In the genomic region with DNA sequence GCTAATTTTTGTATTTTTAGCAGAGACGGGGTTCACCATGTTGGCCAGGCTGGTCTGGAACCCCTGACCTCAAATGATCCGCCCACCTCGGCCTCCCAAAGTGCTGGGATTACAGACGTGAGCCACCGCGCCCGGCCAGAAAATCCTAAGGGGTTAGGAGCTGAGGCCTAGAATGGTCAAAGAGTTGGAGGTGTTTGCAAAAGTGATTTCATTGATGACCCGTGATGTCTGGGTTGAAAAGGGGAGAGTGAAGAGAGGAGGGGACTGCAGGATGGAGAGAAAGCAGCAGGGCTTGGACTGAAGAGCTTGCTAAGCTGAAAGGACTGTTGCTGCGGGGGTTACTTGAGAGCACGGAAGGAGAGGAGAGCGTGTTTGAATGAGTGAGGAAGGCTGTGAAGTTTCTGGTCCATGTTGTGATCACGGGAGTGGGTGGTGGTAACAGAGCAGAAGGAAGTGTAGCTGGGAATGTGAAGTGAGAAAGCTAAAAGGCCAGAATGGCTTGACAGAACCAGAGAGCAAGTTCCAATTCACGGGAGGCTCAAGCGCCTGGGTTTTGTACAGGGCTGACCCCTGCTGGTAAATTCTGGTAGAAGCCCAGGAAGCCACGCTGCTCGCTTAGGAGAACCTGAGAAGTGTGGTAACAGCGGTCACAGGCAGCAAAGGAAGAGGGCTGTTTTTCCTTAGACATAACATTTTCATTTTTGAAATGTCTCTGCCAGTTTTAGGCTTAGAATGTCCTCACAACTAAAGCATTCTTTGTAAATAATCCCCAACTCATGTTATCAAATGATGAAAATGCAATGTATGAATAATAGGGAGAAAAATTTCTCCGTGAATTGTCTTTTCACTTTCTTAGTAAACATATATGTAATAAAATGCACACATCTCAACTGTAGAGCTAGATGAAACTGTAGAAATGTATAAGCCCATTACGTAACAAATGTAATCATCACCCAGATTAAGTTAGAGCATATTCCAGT, we compare ENCODE assay signal across 7 cellular contexts. TPM values are rescaled to one million over a fixed set of nuclear protein-coding genes. Genes with fewer than 3 reads are reported as not detected.
DNase-seq lines count a peak whose midpoint lies in the region; ATAC-seq and TF ChIP-seq lines count a peak whose summit lies in the region.

No MANE protein-coding gene starts in this region.

- TF ChIP-seq CTCF in GM12873 (IDR thresholded peaks at IDR 0.05; ENCODE audit: insufficient read depth, low read depth, low read length, missing control alignments) (peak; percentile 91), liver (IDR thresholded peaks at IDR 0.05; ENCODE audit: low read depth, low read length, missing input control) (peak; percentile 83)

- H3K9ac ChIP-seq in liver (ENCODE audit: low read depth in 1 of 2, low read length in 2 of 2): no peak overlapping the region

- H3K4me3 ChIP-seq in liver (ENCODE audit: low read depth in 1 of 3, low read length in 3 of 3): no peak overlapping the region

- H3K9me3 ChIP-seq in liver (ENCODE audit: control insufficient read depth in 4 of 4, low read length in 3 of 4): no peaks in the 10 kb centered on the region

- peaks cover 10% of the 10 kb centered on the region for H3K4me1 Mint-ChIP-seq in activated CD4-positive, alpha-beta T cell treated with anti-CD3 and anti-CD28 coated beads, Interleukin-2, amount 10 ng/mL, durations not matched to agents 7 days and 5 days
- peaks cover 11% of the 10 kb centered on the region for H3K4me1 Mint-ChIP-seq in dendritic cell treated with granulocyte-macrophage colony-stimulating factor and Interleukin-4, amounts not matched to agents 40 ng/mL and 50 ng/mL, for 4 days (ENCODE audit: low read depth)

- WGBS in liver: 51% methylated on average over 19 of the region's 19 CpGs

- no peaks in the 10 kb centered on the region for H3K9me3 Mint-ChIP-seq in activated CD4-positive, alpha-beta T cell treated with anti-CD3 and anti-CD28 coated beads, Interleukin-2, amount 10 ng/mL, durations not matched to agents 7 days and 5 days
- no peaks in the 10 kb centered on the region for H3K9me3 Mint-ChIP-seq in dendritic cell treated with granulocyte-macrophage colony-stimulating factor and Interleukin-4, amounts not matched to agents 40 ng/mL and 50 ng/mL, for 4 days

- no peak overlapping the region for H3K27ac Mint-ChIP-seq in activated CD4-positive, alpha-beta T cell treated with anti-CD3 and anti-CD28 coated beads, Interleukin-2, amount 10 ng/mL, durations not matched to agents 7 days and 5 days
- H3K27ac Mint-ChIP-seq in dendritic cell treated with granulocyte-macrophage colony-stimulating factor and Interleukin-4, amounts not matched to agents 40 ng/mL and 50 ng/mL, for 4 days: peak overlapping the region; percentile 4

- peak; percentile 73 for ATAC-seq in HG02973 (IDR thresholded peaks at IDR 0.05; ENCODE audit: unreplicated experiment)

- POLR2A ChIA-PET in activated CD4-positive, alpha-beta T cell treated with anti-CD3 and anti-CD28 coated beads, Interleukin-2, amount 10 ng/mL, durations not matched to agents 7 days and 5 days (lab: Charles Lee): no interaction called here

- no peak overlapping the region for H3K27ac ChIP-seq in liver (ENCODE audit: low read depth in 1 of 2, low read length in 2 of 2)

- intact Hi-C loops in dendritic cell treated with granulocyte-macrophage colony-stimulating factor and Interleukin-4, amounts not matched to agents 40 ng/mL and 50 ng/mL, for 4 days (cut with micrococcal nuclease): loop anchor here (1.0 to 10.0 kb wide), 3 partner anchors 122 to 368 kb away; no protein-coding TSS in a partner anchor

- peak; percentile 40 for DNase-seq in NCI-H510A (lab: John Stamatoyannopoulos, UW)
- peak; percentile 73 for DNase-seq in activated CD4-positive, alpha-beta T cell treated with anti-CD3 and anti-CD28 coated beads, Interleukin-2, amount 10 ng/mL, durations not matched to agents 7 days and 5 days
- DNase-seq in stimulated activated CD4-positive, alpha-beta T cell treated with anti-CD3 and anti-CD28 coated beads, Interleukin-4, amount 100 ng/mL, for 4 hours: peak; percentile 57 to 60

- H3K4me3 Mint-ChIP-seq in activated CD4-positive, alpha-beta T cell treated with anti-CD3 and anti-CD28 coated beads, Interleukin-2, amount 10 ng/mL, durations not matched to agents 7 days and 5 days: no peak overlapping the region
- H3K4me3 Mint-ChIP-seq in dendritic cell treated with granulocyte-macrophage colony-stimulating factor and Interleukin-4, amounts not matched to agents 40 ng/mL and 50 ng/mL, for 4 days: no peak overlapping the region

- H3K36me3 ChIP-seq in liver (ENCODE audit: control insufficient read depth in 4 of 4, insufficient read depth in 3 of 4, low read depth in 1 of 4, low read length in 3 of 4): no peaks in the 10 kb centered on the region

- peak; percentile 90 to 94 for TF ChIP-seq RAD21 in liver (IDR thresholded peaks at IDR 0.05)

- H3K36me3 Mint-ChIP-seq in activated CD4-positive, alpha-beta T cell treated with anti-CD3 and anti-CD28 coated beads, Interleukin-2, amount 10 ng/mL, durations not matched to agents 7 days and 5 days (ENCODE audit: low read depth): no peaks in the 10 kb centered on the region
- no peaks in the 10 kb centered on the region for H3K36me3 Mint-ChIP-seq in dendritic cell treated with granulocyte-macrophage colony-stimulating factor and Interleukin-4, amounts not matched to agents 40 ng/mL and 50 ng/mL, for 4 days (ENCODE audit: low read depth)

- peaks cover 2% of the 10 kb centered on the region for H3K27me3 Mint-ChIP-seq in activated CD4-positive, alpha-beta T cell treated with anti-CD3 and anti-CD28 coated beads, Interleukin-2, amount 10 ng/mL, durations not matched to agents 7 days and 5 days
- peaks cover 7% of the 10 kb centered on the region for H3K27me3 Mint-ChIP-seq in dendritic cell treated with granulocyte-macrophage colony-stimulating factor and Interleukin-4, amounts not matched to agents 40 ng/mL and 50 ng/mL, for 4 days

- no peaks in the 10 kb centered on the region for H3K27me3 ChIP-seq in liver (ENCODE audit: control insufficient read depth in 4 of 4, insufficient read depth in 4 of 4, low read length in 3 of 4)

- peaks cover 0 to 3% (median 0%) of the 10 kb centered on the region in 4 donors for H3K4me1 ChIP-seq in liver (ENCODE audit: control insufficient read depth in 4 of 4, insufficient read depth in 4 of 4, low read length in 3 of 4)

- CTCF ChIA-PET in activated CD4-positive, alpha-beta T cell treated with anti-CD3 and anti-CD28 coated beads, Interleukin-2, amount 10 ng/mL, durations not matched to agents 7 days and 5 days (lab: Charles Lee): interaction anchor here (0.6 to 1.7 kb wide), 9 partner anchors 18 to 269 kb away, joined by 3 to 8 read pairs (median 4); no protein-coding TSS in a partner anchor

TF ChIP-seq in liver, 16 proteins besides CTCF, POLR2A, EP300 and RAD21:
- TF ChIP-seq SP1 (IDR thresholded peaks at IDR 0.05) (peak; percentile 29), FOXA1 (IDR thresholded peaks at IDR 0.05) (no peak), RXRA (IDR thresholded peaks at IDR 0.05) (peak in 1 of 2 donors; percentile 45), HNF4A (conservative IDR thresholded peaks at IDR 0.05) (peak; percentile 46 to 68)

RNA-seq across cellular contexts. Expression of a gene that starts 40.5 kb away (rescaled TPM):
- 100 to 1,000 TPM; 467 to 502 TPM for total RNA-seq in activated CD4-positive, alpha-beta T cell treated with anti-CD3 and anti-CD28 coated beads, Interleukin-2, amount 10 ng/mL, durations not matched to agents 7 days and 5 days
- total RNA-seq in liver: 10 to 100 TPM; 48.9 to 72.0 TPM
- 10 to 100 TPM; 21.6 to 42.9 TPM for polyA plus RNA-seq in liver

RNA-seq across cellular contexts. Expression of a gene that starts 57.3 kb away (rescaled TPM):
- 10 to 100 TPM; 56.0 to 63.5 TPM for total RNA-seq in activated CD4-positive, alpha-beta T cell treated with anti-CD3 and anti-CD28 coated beads, Interleukin-2, amount 10 ng/mL, durations not matched to agents 7 days and 5 days
- 10 to 100 TPM; 52.8 to 70.3 TPM for total RNA-seq in liver
- 10 to 100 TPM; 85.3 to 89.7 TPM for polyA plus RNA-seq in liver

Comparison
In these comparisons a context has a peak if more than half of its experiments do, and no peak if none do; other contexts are left out.
1. RNA of a gene that starts 40.5 kb away (total RNA-seq): 467 to 502 TPM in activated CD4-positive, alpha-beta T cell treated with anti-CD3 and anti-CD28 coated beads, Interleukin-2, amount 10 ng/mL, durations not matched to agents 7 days and 5 days; 48.9 to 72.0 TPM in liver; every median in the first group is over 4 times any median in the second.
2. Peak in every context shown above with its lines, with median percentiles within 50 percentile points of each other: DNase-seq.